Comparison of ENCODE assay signal across 22 cellular contexts in the genomic region with DNA sequence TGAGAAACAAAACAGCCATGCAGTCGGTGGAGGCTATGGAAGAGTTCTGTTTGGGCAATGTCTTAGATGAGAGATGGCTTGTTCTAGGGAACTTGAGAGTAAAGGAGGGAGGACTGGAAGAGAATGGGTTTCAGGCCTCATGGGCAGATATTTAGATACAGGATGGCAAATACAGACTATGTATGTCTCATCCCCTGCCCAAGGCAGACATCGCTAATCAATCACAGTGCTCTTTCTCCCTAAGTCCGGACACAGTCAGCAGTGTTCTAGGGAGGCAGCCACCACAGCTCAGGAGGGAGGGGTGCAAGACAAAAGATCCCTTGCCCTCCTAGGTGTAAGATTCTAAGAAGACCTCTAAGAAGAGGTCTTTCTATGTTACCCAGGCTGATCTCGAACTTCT.
DNase-seq lines count a peak whose midpoint lies in the region; ATAC-seq, FAIRE-seq and TF ChIP-seq lines count a peak whose summit lies in the region.
"Had no signal": no experiment of that assay in that cellular context is flagged by ENCODE, and none has a peak within 500 bp of the region (broad histone marks: within the 10 kb centered on the region; RNA-seq: fewer than 3 reads in every experiment).

No MANE protein-coding gene starts in this region.

- FAIRE-seq in K562 (lab: Jason Lieb, UNC), result no peak
- FAIRE-seq: A549, GM19239, H1 had no signal

- in situ Hi-C loops in K562 (cut with MboI), result no loop called here

- H4K20me1 ChIP-seq in K562 (replicated peaks; ENCODE audit: control insufficient read depth, insufficient read depth, low read length), result no peaks in the 10 kb centered on the region

- H3K36me3 Mint-ChIP-seq in CD4-positive, alpha-beta T cell (ENCODE audit: low read depth), result no peaks in the 10 kb centered on the region
- H3K36me3 Mint-ChIP-seq in WTC11, result no peaks in the 10 kb centered on the region

- no peaks in the 10 kb centered on the region for H3K9me3 Mint-ChIP-seq in CD4-positive, alpha-beta T cell
- no peaks in the 10 kb centered on the region for H3K9me3 Mint-ChIP-seq in WTC11

- H3K27me3 Mint-ChIP-seq in CD4-positive, alpha-beta T cell, result no peaks in the 10 kb centered on the region
- no peaks in the 10 kb centered on the region for H3K27me3 Mint-ChIP-seq in WTC11 (ENCODE audit: low read depth)

- H3K4me3 ChIP-seq in K562, result no peak overlapping the region
- H3K4me3 ChIP-seq: A549, PC-9, SJCRH30 had no signal

- no peak for ATAC-seq in CD4-positive, alpha-beta T cell (ENCODE audit: poor library complexity)
- ATAC-seq in K562 (no peak), WTC11 (no peak)
- ATAC-seq: A549, HCT116, Right ventricle myocardium inferior, SK-N-SH treated with all-trans-retinoic acid at 6 μM for 48 hours had no signal

- H3K79me2 ChIP-seq in K562 (ENCODE audit: control insufficient read depth, insufficient read depth, low read length), result no peaks in the 10 kb centered on the region

- CTCF ChIA-PET in CD4-positive, alpha-beta T cell (lab: Charles Lee), result no interaction called here
- CTCF ChIA-PET in K562 (lab: Yijun Ruan, JAX; ENCODE audit: low intra/inter-chr PET ratio), result no interaction called here
- CTCF ChIA-PET in WTC11 (lab: Charles Lee), result no interaction called here

- TF ChIP-seq EP300 in K562 (IDR thresholded peaks at IDR 0.05; ENCODE audit: low read length), result no peak

- DNase-seq in CD4-positive, alpha-beta T cell, result no peak
- DNase-seq in K562 (ENCODE audit: extremely low read depth in 1 of 4, low spot score in 3 of 4) (no peak), posterior vena cava (ENCODE audit: low spot score) (peak; percentile 12), WTC11 (ENCODE audit: low spot score) (no peak)
- no peak for DNase-seq in activated T-cell treated with anti-CD3 and anti-CD28 coated beads, Interleukin-2, amount 50 U/mL, for 48 hours
- DNase-seq in stimulated activated CD4-positive, alpha-beta T cell treated with anti-CD3 and anti-CD28 coated beads, Interleukin-2, amount 100 ng/mL, for 48 hours, result no peak
- DNase-seq in activated CD4-positive, alpha-beta T cell treated with anti-CD3 and anti-CD28 coated beads for 4 hours, result no peak
- DNase-seq: DMS53, NCI-H1105 treated with DMSO at 0.1 percent for 48 hours, NCI-H146, NCI-H1930, NCI-H2227 treated with DMSO at 0.1 percent for 48 hours, NCI-H526 treated with DMSO at 0.1 percent for 48 hours, PC-9, SJCRH30 had no signal

- WGBS in K562 (ENCODE audit: insufficient coverage, low coverage, missing lambda C conversion rate), result 4% methylated on average over 3 of the region's 4 CpGs

- no peak overlapping the region for H3K4me2 ChIP-seq in K562 (ENCODE audit: insufficient read depth, low read length)
- H3K4me2 ChIP-seq: A549, PC-9 had no signal

- H3K4me1 Mint-ChIP-seq in CD4-positive, alpha-beta T cell (ENCODE audit: low read depth), result peaks cover 60% of the 10 kb centered on the region
- H3K4me1 Mint-ChIP-seq in WTC11, result 0 out of 2 replicates have a peak, but pooled peaks cover 6% of the 10 kb centered on the region

- H3K9me3 ChIP-seq in CD4-positive, alpha-beta T cell (ENCODE audit: control insufficient read depth, low read length), result no peaks in the 10 kb centered on the region
- no peaks in the 10 kb centered on the region for H3K9me3 ChIP-seq in KOPT-K1 (ENCODE audit: insufficient read depth, low read length, poor library complexity, severe bottlenecking)
- H3K9me3 ChIP-seq in K562 (replicated peaks; ENCODE audit: control insufficient read depth, insufficient read depth, low read depth, low read length), result no peaks in the 10 kb centered on the region
- H3K9me3 ChIP-seq: A549, SJCRH30 had no signal

- H2AFZ ChIP-seq in K562 (ENCODE audit: low read depth, low read length), result no peak overlapping the region
- H2AFZ ChIP-seq: PC-9 had no signal

- peak overlapping the region; percentile 84 for H3K27ac Mint-ChIP-seq in CD4-positive, alpha-beta T cell
- no peak overlapping the region for H3K27ac Mint-ChIP-seq in WTC11

- TF ChIP-seq CTCF in CD4-positive, alpha-beta T cell (IDR thresholded peaks at IDR 0.05), result no peak
- TF ChIP-seq CTCF in K562 (IDR thresholded peaks at IDR 0.05 in 2 of 3, conservative IDR thresholded peaks at IDR 0.05 in 1 of 3; ENCODE audit: insufficient read depth in 2 of 3, low read depth in 1 of 3, low read length in 3 of 3) (no peak), WTC11 (IDR thresholded peaks at IDR 0.05) (no peak)

- POLR2A ChIA-PET in CD4-positive, alpha-beta T cell (lab: Charles Lee), result no interaction called here
- POLR2A ChIA-PET in K562 (lab: Yijun Ruan, JAX), result no interaction called here
- POLR2A ChIA-PET in WTC11 (lab: Charles Lee), result no interaction called here

- no peak overlapping the region for H3K4me3 Mint-ChIP-seq in CD4-positive, alpha-beta T cell
- H3K4me3 Mint-ChIP-seq in WTC11, result no peak overlapping the region

- intact Hi-C loops in CD4-positive, alpha-beta T cell (cut with DNase I, micrococcal nuclease), result no loop called here
- intact Hi-C loops in K562 (cut with micrococcal nuclease), result no loop called here
- intact Hi-C loops in posterior vena cava (cut with DNase I), result no loop called here

- H3K27me3 ChIP-seq in CD4-positive, alpha-beta T cell (ENCODE audit: control insufficient read depth, insufficient read depth, low read length), result no peaks in the 10 kb centered on the region
- H3K27me3 ChIP-seq in K562 (ENCODE audit: control insufficient read depth in 2 of 2, insufficient read depth in 2 of 2, low read length in 2 of 2), result peaks cover 22 to 50% of the 10 kb centered on the region in 2 experiments

- peaks cover 5 to 8% of the 10 kb centered on the region in 2 experiments; a peak in 3 of 5 replicates for H3K4me1 ChIP-seq in K562 (replicated peaks in 1 of 2; ENCODE audit: control insufficient read depth in 2 of 2, insufficient read depth in 2 of 2, low read length in 2 of 2)
- H3K4me1 ChIP-seq: A549 had no signal

- no peak for TF ChIP-seq RAD21 in K562 (CRISPR knock-in tag; conservative IDR thresholded peaks at IDR 0.05 in 1 of 2, IDR thresholded peaks at IDR 0.05 in 1 of 2)

- BruUV-seq in K562 (replicated peaks; lab: Mats Ljungman, UMichigan), result no TSS peak

- H3K27ac ChIP-seq in CD4-positive, alpha-beta T cell (ENCODE audit: low read depth, low read length), result no peak overlapping the region
- peak overlapping the region; percentile 96 for H3K27ac ChIP-seq in KOPT-K1 (ENCODE audit: low read depth, low read length, poor library complexity, severe bottlenecking)
- H3K27ac ChIP-seq in K562 (ENCODE audit: extremely low read depth, low read depth, low read length), result no peak overlapping the region
- H3K27ac ChIP-seq: A549, PC-9, SJCRH30 had no signal

- TF ChIP-seq POLR2A in K562 (conservative IDR thresholded peaks at IDR 0.05), result no peak

- no peaks in the 10 kb centered on the region for H3K36me3 ChIP-seq in KOPT-K1 (ENCODE audit: insufficient read depth, low read length)
- no peaks in the 10 kb centered on the region for H3K36me3 ChIP-seq in K562 (ENCODE audit: control insufficient read depth, insufficient read depth, low read length)
- H3K36me3 ChIP-seq: SJCRH30 had no signal

- no peak overlapping the region for H3K9ac ChIP-seq in K562 (ENCODE audit: insufficient read depth in 1 of 2, low read depth in 2 of 2, low read length in 2 of 2)

- no peaks in the 10 kb centered on the region for H3K9me1 ChIP-seq in K562 (ENCODE audit: control insufficient read depth, insufficient read depth, low read length)

TF ChIP-seq in K562, 482 proteins besides CTCF, POLR2A, EP300 and RAD21:
- TF ChIP-seq HNRNPK (IDR thresholded peaks at IDR 0.05; ENCODE audit: low read depth, low read length, poor library complexity, severe bottlenecking) (no peak), ZNF23 (CRISPR knock-in tag; IDR thresholded peaks at IDR 0.05) (peak; percentile 87), ZBTB17 (CRISPR knock-in tag; IDR thresholded peaks at IDR 0.05) (peak; percentile 86; the same call in 1 of the 2 replicates)

TF ChIP-seq in WTC11, 78 proteins besides CTCF, POLR2A, EP300 and RAD21:
- TF ChIP-seq ZBTB43 (CRISPR knock-in tag; IDR thresholded peaks at IDR 0.05) (no peak), TEAD4 (CRISPR knock-in tag; IDR thresholded peaks at IDR 0.05) (no peak)
